9 cellular contexts compared by ENCODE assay signal in genomic region chr1:207823531-207823879, GRCh38.
A peak's percentile ranks its signal among the peaks of the same experiment; 100 is the strongest.
DNase-seq lines count a peak whose midpoint lies in the region; ATAC-seq and TF ChIP-seq lines count a peak whose summit lies in the region.
"Had no signal": no experiment of that assay in that cellular context is flagged by ENCODE, and none has a peak within 500 bp of the region (broad histone marks: within the 10 kb centered on the region; RNA-seq: fewer than 3 reads in every experiment).

No MANE protein-coding gene starts in this region.

- no peaks in the 10 kb centered on the region for H3K27me3 ChIP-seq in CD8-positive, alpha-beta memory T cell (ENCODE audit: insufficient read depth, low read length, poor library complexity, severe bottlenecking)
- no peaks in the 10 kb centered on the region for H3K27me3 ChIP-seq in gastroesophageal sphincter
- no peaks in the 10 kb centered on the region for H3K27me3 ChIP-seq in sigmoid colon

- peaks cover 4% of the 10 kb centered on the region in 2 donors for H3K27me3 Mint-ChIP-seq in CD8-positive, alpha-beta memory T cell
- peaks cover 2% of the 10 kb centered on the region for H3K27me3 Mint-ChIP-seq in activated T-helper 1 cell treated with anti-CD3 and anti-CD28 coated beads, Interleukin-12 subunit alpha, Interleukin-12 subunit beta, Interleukin-2, Interleukin-4 antibody, amounts not matched to agents 30 ng/mL and 10 ng/mL and 1 ng/mL, durations not matched to agents 14 hours and 24 hours and 36 hours (ENCODE audit: insufficient read depth)

- intact Hi-C loops in activated T-helper 1 cell treated with anti-CD3 and anti-CD28 coated beads, Interleukin-12 subunit alpha, Interleukin-12 subunit beta, Interleukin-2, Interleukin-4 antibody, amounts not matched to agents 30 ng/mL and 10 ng/mL and 1 ng/mL, durations not matched to agents 14 hours and 24 hours and 36 hours (cut with micrococcal nuclease), result no loop called here
- intact Hi-C loops in sigmoid colon (cut with DNase I), result loop anchor here (5.0 to 10.0 kb wide), 2 partner anchors 339 to 411 kb away; no protein-coding TSS in a partner anchor

- ATAC-seq in gastroesophageal sphincter, result no peak
- ATAC-seq in omental fat pad (ENCODE audit: low FRiP score), result no peak

- peaks cover 0 to 45% (median 9%) of the 10 kb centered on the region in 3 donors for H3K36me3 Mint-ChIP-seq in CD8-positive, alpha-beta memory T cell
- peaks cover 21% of the 10 kb centered on the region for H3K36me3 Mint-ChIP-seq in activated T-helper 1 cell treated with anti-CD3 and anti-CD28 coated beads, Interleukin-12 subunit alpha, Interleukin-12 subunit beta, Interleukin-2, Interleukin-4 antibody, amounts not matched to agents 30 ng/mL and 10 ng/mL and 1 ng/mL, durations not matched to agents 14 hours and 24 hours and 36 hours (ENCODE audit: low read depth)

- no peaks in the 10 kb centered on the region for H3K9me3 ChIP-seq in CD8-positive, alpha-beta memory T cell (ENCODE audit: low read length)
- H3K9me3 ChIP-seq in gastroesophageal sphincter (no peaks in the 10 kb centered on the region), sigmoid colon (no peaks in the 10 kb centered on the region)

- CTCF ChIA-PET in CD8-positive, alpha-beta memory T cell (lab: Charles Lee), result interaction anchor here (0.7 to 28.2 kb wide), 15 partner anchors 9 to 422 kb away, joined by 3 to 435 read pairs (median 4); partner anchors contain the start of gene CD46

- no peaks in the 10 kb centered on the region for H3K36me3 ChIP-seq in CD8-positive, alpha-beta memory T cell (ENCODE audit: insufficient read depth, low read length)
- H3K36me3 ChIP-seq in gastroesophageal sphincter (peaks cover 0 to 34% of the 10 kb centered on the region in 2 donors), sigmoid colon (peaks cover 5 to 22% (median 9%) of the 10 kb centered on the region in 4 donors)

- TF ChIP-seq CTCF in gastroesophageal sphincter (IDR thresholded peaks at IDR 0.05) (no peak), sigmoid colon (IDR thresholded peaks at IDR 0.05) (no peak), omental fat pad (IDR thresholded peaks at IDR 0.05) (no peak)

- POLR2A ChIA-PET in CD8-positive, alpha-beta memory T cell (lab: Charles Lee), result interaction anchor here (0.8 to 3.0 kb wide), 7 partner anchors 9 to 60 kb away, joined by 3 to 29 read pairs (median 4); no protein-coding TSS in a partner anchor

- H3K4me1 Mint-ChIP-seq in CD8-positive, alpha-beta memory T cell, result peaks cover 72 to 94% (median 86%) of the 10 kb centered on the region in 3 donors
- peaks cover 75% of the 10 kb centered on the region for H3K4me1 Mint-ChIP-seq in activated T-helper 1 cell treated with anti-CD3 and anti-CD28 coated beads, Interleukin-12 subunit alpha, Interleukin-12 subunit beta, Interleukin-2, Interleukin-4 antibody, amounts not matched to agents 30 ng/mL and 10 ng/mL and 1 ng/mL, durations not matched to agents 14 hours and 24 hours and 36 hours (ENCODE audit: low read depth)

- TF ChIP-seq EP300 in gastroesophageal sphincter (IDR thresholded peaks at IDR 0.05) (no peak), sigmoid colon (IDR thresholded peaks at IDR 0.05) (no peak)

- peak overlapping the region; percentile 78 for H3K27ac ChIP-seq in CD8-positive, alpha-beta memory T cell (ENCODE audit: low read depth, low read length)
- H3K27ac ChIP-seq in gastroesophageal sphincter (peak overlapping the region; percentile 97 to 100 (median 98)), sigmoid colon (peak overlapping the region; percentile 91 to 99 (median 94))

- peaks cover 0 to 3% (median 0%) of the 10 kb centered on the region in 5 donors for H3K9me3 Mint-ChIP-seq in CD8-positive, alpha-beta memory T cell
- no peaks in the 10 kb centered on the region for H3K9me3 Mint-ChIP-seq in activated T-helper 1 cell treated with anti-CD3 and anti-CD28 coated beads, Interleukin-12 subunit alpha, Interleukin-12 subunit beta, Interleukin-2, Interleukin-4 antibody, amounts not matched to agents 30 ng/mL and 10 ng/mL and 1 ng/mL, durations not matched to agents 14 hours and 24 hours and 36 hours

- 5 to 9% methylated on average over 3 to 7 of the region's 19 CpGs for WGBS in gastroesophageal sphincter (ENCODE audit: low coverage in 1 of 2), 2 donors
- 5 to 63% methylated on average over 19 of the region's 19 CpGs for WGBS in sigmoid colon, 2 donors

- peaks cover 68% of the 10 kb centered on the region for H3K4me1 ChIP-seq in CD8-positive, alpha-beta memory T cell (ENCODE audit: insufficient read depth, low read length)
- H3K4me1 ChIP-seq in gastroesophageal sphincter (peaks cover 23 to 81% (median 54%) of the 10 kb centered on the region in 3 donors), sigmoid colon (peaks cover 0 to 86% (median 82%) of the 10 kb centered on the region in 4 donors)

- H3K4me3 ChIP-seq in CD8-positive, alpha-beta memory T cell (ENCODE audit: low read length), result peak overlapping the region; percentile 75
- peak overlapping the region; percentile 80 to 92 for H3K4me3 ChIP-seq in gastroesophageal sphincter
- H3K4me3 ChIP-seq in sigmoid colon, result peak overlapping the region; percentile 59 to 74 (median 72)

- no peak for DNase-seq in CD8-positive, alpha-beta memory T cell
- no peak for DNase-seq in activated T-helper 1 cell treated with anti-CD3 and anti-CD28 coated beads, Interleukin-12 subunit alpha, Interleukin-12 subunit beta, Interleukin-2, Interleukin-4 antibody, amounts not matched to agents 30 ng/mL and 10 ng/mL and 1 ng/mL, durations not matched to agents 14 hours and 24 hours and 36 hours (ENCODE audit: low spot score)
- DNase-seq in sigmoid colon (no peak), RKO (ENCODE audit: low spot score) (no peak), omental fat pad (ENCODE audit: low spot score) (no peak), T1000 (lab: John Stamatoyannopoulos, UW) (no peak), occipital lobe (lab: John Stamatoyannopoulos, UW) (no peak)
- DNase-seq: NCI-H69 had no signal

- peak overlapping the region; percentile 79 to 98 (median 87) for H3K4me3 Mint-ChIP-seq in CD8-positive, alpha-beta memory T cell
- H3K4me3 Mint-ChIP-seq in activated T-helper 1 cell treated with anti-CD3 and anti-CD28 coated beads, Interleukin-12 subunit alpha, Interleukin-12 subunit beta, Interleukin-2, Interleukin-4 antibody, amounts not matched to agents 30 ng/mL and 10 ng/mL and 1 ng/mL, durations not matched to agents 14 hours and 24 hours and 36 hours, result peak overlapping the region; percentile 83

- H3K27ac Mint-ChIP-seq in CD8-positive, alpha-beta memory T cell, result peak overlapping the region; percentile 96 to 99 (median 98)
- peak overlapping the region; percentile 98 for H3K27ac Mint-ChIP-seq in activated T-helper 1 cell treated with anti-CD3 and anti-CD28 coated beads, Interleukin-12 subunit alpha, Interleukin-12 subunit beta, Interleukin-2, Interleukin-4 antibody, amounts not matched to agents 30 ng/mL and 10 ng/mL and 1 ng/mL, durations not matched to agents 14 hours and 24 hours and 36 hours

- no peak for TF ChIP-seq POLR2A in gastroesophageal sphincter (IDR thresholded peaks at IDR 0.05)
- TF ChIP-seq POLR2A in sigmoid colon (IDR thresholded peaks at IDR 0.05), result no peak
